19 cellular contexts compared by ENCODE assay signal in genomic region chr4:67151376-67152343, GRCh38.
"Had no signal": no experiment of that assay in that cellular context is flagged by ENCODE, and none has a peak within 500 bp of the region (broad histone marks: within the 10 kb centered on the region; RNA-seq: fewer than 3 reads in every experiment).

No MANE protein-coding gene starts in this region.

- H3K27me3 ChIP-seq: adrenal gland, gastroesophageal sphincter, suprapubic skin had no signal

- ATAC-seq: activated CD8-positive, alpha-beta T cell treated with anti-CD3 and anti-CD28 coated beads, Interleukin-2, amount 10 ng/mL, durations not matched to agents 7 days and 5 days; gastroesophageal sphincter; heart right ventricle; left lobe of liver; naive thymus-derived CD8-positive, alpha-beta T cell; stimulated activated naive CD8-positive, alpha-beta T cell treated with anti-CD3 and anti-CD28 coated beads, Interleukin-15, Interleukin-2, amounts not matched to agents 100 U/mL and 50 U/mL, for 24 hours; T-helper 17 cell had no signal

- H3K4me3 ChIP-seq: adrenal gland, gastroesophageal sphincter, heart right ventricle, suprapubic skin had no signal

- H3K36me3 ChIP-seq: adrenal gland, gastroesophageal sphincter, heart right ventricle, suprapubic skin had no signal

- H3K4me1 ChIP-seq: adrenal gland, gastroesophageal sphincter, heart right ventricle, suprapubic skin had no signal

- DNase-seq: activated B cell treated with CpG ODN at 0.5 μM for 24 hours; activated CD4-positive, alpha-beta T cell treated with anti-CD3 and anti-CD28 coated beads for 48 hours; activated CD8-positive, alpha-beta memory T cell treated with anti-CD3 and anti-CD28 coated beads, Interleukin-2, amount 50 U/mL, for 4 hours; activated CD8-positive, alpha-beta T cell treated with anti-CD3 and anti-CD28 coated beads, Interleukin-2, amount 10 ng/mL, durations not matched to agents 7 days and 5 days; activated effector memory CD4-positive, alpha-beta T cell treated with anti-CD3 and anti-CD28 coated beads, Interleukin-2, amount 50 U/mL, for 16 hours; activated T-cell treated with anti-CD3 and anti-CD28 coated beads, Interleukin-2, amount 50 U/mL, for 48 hours; adrenal gland; effector CD8-positive, alpha-beta T cell; heart right ventricle; mesenchymal stem cell; retina; small intestine; stimulated activated naive CD8-positive, alpha-beta T cell treated with anti-CD3 and anti-CD28 coated beads, Interleukin-15, Interleukin-2, amounts not matched to agents 100 U/mL and 50 U/mL, for 24 hours; T-helper 17 cell had no signal

- H3K27ac ChIP-seq: adrenal gland, gastroesophageal sphincter, heart right ventricle, suprapubic skin had no signal

- FAIRE-seq: islet of Langerhans, small intestine had no signal

- H3K9me3 ChIP-seq: suprapubic skin had no signal
